7 cellular contexts compared by ENCODE assay signal in genomic region chr15:55126111-55126510, GRCh38.
"Had no signal": no experiment of that assay in that cellular context is flagged by ENCODE, and none has a peak within 500 bp of the region (broad histone marks: within the 10 kb centered on the region; RNA-seq: fewer than 3 reads in every experiment).

No MANE protein-coding gene starts in this region.

- H3K27ac Mint-ChIP-seq: GM23338, H9, IgD-negative memory B cell had no signal

- H3K4me1 Mint-ChIP-seq: GM23338, H9, IgD-negative memory B cell had no signal

- H3K4me3 ChIP-seq: GM23338, K562 had no signal

- H3K4me3 Mint-ChIP-seq: GM23338, H9, IgD-negative memory B cell had no signal

- ATAC-seq: GM23338, HepG2, K562 had no signal

- DNase-seq: H9, HCEC 1CT, KG1 had no signal
